In the genomic region with DNA sequence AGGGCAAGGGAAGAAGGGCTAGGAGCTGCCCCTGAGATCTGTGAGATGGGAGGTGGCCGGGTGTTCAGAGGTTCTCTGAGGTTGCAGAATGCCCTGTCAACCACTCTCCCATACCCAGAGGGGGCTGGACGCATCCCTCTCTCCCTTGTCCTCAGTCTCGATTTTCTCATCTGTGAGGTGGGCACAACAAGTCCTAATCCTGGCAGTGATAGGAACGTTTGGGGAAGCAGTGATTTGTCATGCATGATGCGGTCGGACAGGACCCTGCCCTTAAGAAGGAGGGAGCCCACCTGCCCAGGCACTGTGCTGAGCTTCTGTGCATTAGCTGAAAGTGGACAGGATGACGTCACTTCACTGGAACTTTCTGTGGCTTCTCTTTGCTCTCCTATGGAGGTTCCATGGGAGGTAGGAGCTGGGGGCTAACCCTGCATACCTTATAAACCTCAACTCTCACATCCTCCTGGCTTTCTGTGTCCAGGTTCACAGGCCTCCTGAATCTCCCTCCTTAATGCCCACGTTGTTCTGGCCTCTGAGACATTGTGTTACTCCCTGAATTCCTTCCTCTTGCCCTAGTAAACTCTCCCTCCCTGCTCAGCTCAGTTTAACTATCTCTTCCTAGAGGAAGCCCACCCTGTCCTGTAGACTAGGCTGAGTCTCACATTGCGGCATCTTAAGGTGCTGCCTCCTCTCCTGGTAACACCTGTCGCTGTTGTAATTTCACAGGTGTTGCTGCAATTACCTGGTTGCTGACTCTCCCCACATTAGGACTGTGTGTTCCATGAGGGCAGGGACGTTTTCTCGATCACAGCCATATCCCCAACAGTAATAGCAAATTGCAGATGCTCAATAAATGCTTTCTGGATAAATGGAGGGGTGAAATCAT, we compare ENCODE assay signal across 2 cellular contexts.
TF ChIP-seq lines count a peak whose summit lies in the region.

No MANE protein-coding gene starts in this region.

TF ChIP-seq in HepG2, 621 proteins besides CTCF, POLR2A, EP300 and RAD21:
- no peak for TF ChIP-seq ZNF614 (CRISPR knock-in tag; IDR thresholded peaks at IDR 0.05; ENCODE audit: borderline replicate concordance)
- TF ChIP-seq, protein P1, sequence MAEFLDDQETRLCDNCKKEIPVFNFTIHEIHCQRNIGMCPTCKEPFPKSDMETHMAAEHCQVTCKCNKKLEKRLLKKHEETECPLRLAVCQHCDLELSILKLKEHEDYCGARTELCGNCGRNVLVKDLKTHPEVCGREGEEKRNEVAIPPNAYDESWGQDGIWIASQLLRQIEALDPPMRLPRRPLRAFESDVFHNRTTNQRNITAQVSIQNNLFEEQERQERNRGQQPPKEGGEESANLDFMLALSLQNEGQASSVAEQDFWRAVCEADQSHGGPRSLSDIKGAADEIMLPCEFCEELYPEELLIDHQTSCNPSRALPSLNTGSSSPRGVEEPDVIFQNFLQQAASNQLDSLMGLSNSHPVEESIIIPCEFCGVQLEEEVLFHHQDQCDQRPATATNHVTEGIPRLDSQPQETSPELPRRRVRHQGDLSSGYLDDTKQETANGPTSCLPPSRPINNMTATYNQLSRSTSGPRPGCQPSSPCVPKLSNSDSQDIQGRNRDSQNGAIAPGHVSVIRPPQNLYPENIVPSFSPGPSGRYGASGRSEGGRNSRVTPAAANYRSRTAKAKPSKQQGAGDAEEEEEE (CRISPR knock-in tag; IDR thresholded peaks at IDR 0.05; ENCODE audit: borderline replicate concordance) = no peak
- peak; percentile 78 for TF ChIP-seq ZNF629 (CRISPR knock-in tag; conservative IDR thresholded peaks at IDR 0.05)
- no peak for TF ChIP-seq KDM1A (CRISPR knock-in tag; IDR thresholded peaks at IDR 0.05)
- no peak for TF ChIP-seq TCF12 (IDR thresholded peaks at IDR 0.05)
- TF ChIP-seq TCF12 (CRISPR knock-in tag; IDR thresholded peaks at IDR 0.05) = no peak
- no peak for TF ChIP-seq RNF2 (conservative IDR thresholded peaks at IDR 0.05; ENCODE audit: low read depth)
- no peak for TF ChIP-seq ZNF30 (CRISPR knock-in tag; IDR thresholded peaks at IDR 0.05)
- TF ChIP-seq TBL1XR1 (IDR thresholded peaks at IDR 0.05; ENCODE audit: borderline replicate concordance, low read length, partially characterized antibody) = no peak
- TF ChIP-seq SNAI1 (CRISPR knock-in tag; IDR thresholded peaks at IDR 0.05; ENCODE audit: borderline replicate concordance) = no peak
- TF ChIP-seq ZNF224 (CRISPR knock-in tag; IDR thresholded peaks at IDR 0.05) = no peak
- TF ChIP-seq ZNF136 (CRISPR knock-in tag; IDR thresholded peaks at IDR 0.05; ENCODE audit: low read depth) = no peak
- no peak for TF ChIP-seq ZNF232 (CRISPR knock-in tag; IDR thresholded peaks at IDR 0.05; ENCODE audit: borderline replicate concordance)
- TF ChIP-seq NCOA2 (CRISPR knock-in tag; IDR thresholded peaks at IDR 0.05) = no peak
- peak; percentile 97 for TF ChIP-seq CREB1 (IDR thresholded peaks at IDR 0.05)
- TF ChIP-seq CREB1 (CRISPR knock-in tag; IDR thresholded peaks at IDR 0.05) = no peak
- TF ChIP-seq U2AF2 (IDR thresholded peaks at IDR 0.05; ENCODE audit: low read depth, low read length) = no peak
- no peak for TF ChIP-seq PRPF4 (IDR thresholded peaks at IDR 0.05; ENCODE audit: low read depth, low read length, poor library complexity, severe bottlenecking)
- no peak for TF ChIP-seq AKAP8 (CRISPR knock-in tag; IDR thresholded peaks at IDR 0.05)
- TF ChIP-seq, protein P2, sequence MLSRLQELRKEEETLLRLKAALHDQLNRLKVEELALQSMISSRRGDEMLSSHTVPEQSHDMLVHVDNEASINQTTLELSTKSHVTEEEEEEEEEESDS (CRISPR knock-in tag; IDR thresholded peaks at IDR 0.05; ENCODE audit: borderline replicate concordance) = no peak
- TF ChIP-seq, protein P3, sequence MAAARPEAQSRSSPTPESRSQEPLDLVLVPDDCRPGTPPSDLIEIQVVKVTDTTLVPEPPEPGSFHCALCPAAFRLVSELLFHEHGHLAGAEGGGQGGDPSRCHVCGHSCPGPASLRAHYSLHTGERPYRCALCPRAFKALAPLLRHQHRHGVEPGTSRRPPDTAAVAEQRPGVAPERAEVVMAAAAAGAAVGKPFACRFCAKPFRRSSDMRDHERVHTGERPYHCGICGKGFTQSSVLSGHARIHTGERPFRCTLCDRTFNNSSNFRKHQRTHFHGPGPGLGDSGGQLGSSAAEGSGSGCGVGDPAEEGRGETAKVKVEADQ (CRISPR knock-in tag; IDR thresholded peaks at IDR 0.05; ENCODE audit: borderline replicate concordance) = no peak
- TF ChIP-seq PPARG (CRISPR knock-in tag; conservative IDR thresholded peaks at IDR 0.05) = no peak
- TF ChIP-seq ATF7 (IDR thresholded peaks at IDR 0.05) = peak; percentile 99
- no peak for TF ChIP-seq ATF7 (CRISPR knock-in tag; IDR thresholded peaks at IDR 0.05)
- no peak for TF ChIP-seq ZNF678 (CRISPR knock-in tag; IDR thresholded peaks at IDR 0.05)
- TF ChIP-seq, protein P4, sequence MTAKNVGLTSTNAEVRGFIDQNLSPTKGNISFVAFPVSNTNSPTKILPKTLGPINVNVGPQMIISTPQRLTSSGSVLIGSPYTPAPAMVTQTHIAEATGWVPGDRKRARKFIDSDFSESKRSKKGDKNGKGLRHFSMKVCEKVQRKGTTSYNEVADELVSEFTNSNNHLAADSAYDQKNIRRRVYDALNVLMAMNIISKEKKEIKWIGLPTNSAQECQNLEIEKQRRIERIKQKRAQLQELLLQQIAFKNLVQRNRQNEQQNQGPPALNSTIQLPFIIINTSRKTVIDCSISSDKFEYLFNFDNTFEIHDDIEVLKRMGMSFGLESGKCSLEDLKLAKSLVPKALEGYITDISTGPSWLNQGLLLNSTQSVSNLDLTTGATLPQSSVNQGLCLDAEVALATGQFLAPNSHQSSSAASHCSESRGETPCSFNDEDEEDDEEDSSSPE (CRISPR knock-in tag; IDR thresholded peaks at IDR 0.05) = no peak

TF ChIP-seq in WTC11, 78 proteins besides CTCF, POLR2A, EP300 and RAD21:
- TF ChIP-seq, protein P5, sequence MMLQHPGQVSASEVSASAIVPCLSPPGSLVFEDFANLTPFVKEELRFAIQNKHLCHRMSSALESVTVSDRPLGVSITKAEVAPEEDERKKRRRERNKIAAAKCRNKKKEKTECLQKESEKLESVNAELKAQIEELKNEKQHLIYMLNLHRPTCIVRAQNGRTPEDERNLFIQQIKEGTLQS (CRISPR knock-in tag; conservative IDR thresholded peaks at IDR 0.05) = no peak
- no peak for TF ChIP-seq NR1H2 (CRISPR knock-in tag; IDR thresholded peaks at IDR 0.05)
- TF ChIP-seq TEAD1 (CRISPR knock-in tag; IDR thresholded peaks at IDR 0.05) = no peak
- TF ChIP-seq ATF1 (CRISPR knock-in tag; IDR thresholded peaks at IDR 0.05) = no peak
- TF ChIP-seq, protein P6, sequence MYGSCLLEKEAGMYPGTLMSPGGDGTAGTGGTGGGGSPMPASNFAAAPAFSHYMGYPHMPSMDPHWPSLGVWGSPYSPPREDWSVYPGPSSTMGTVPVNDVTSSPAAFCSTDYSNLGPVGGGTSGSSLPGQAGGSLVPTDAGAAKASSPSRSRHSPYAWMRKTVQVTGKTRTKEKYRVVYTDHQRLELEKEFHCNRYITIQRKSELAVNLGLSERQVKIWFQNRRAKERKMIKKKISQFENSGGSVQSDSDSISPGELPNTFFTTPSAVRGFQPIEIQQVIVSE (CRISPR knock-in tag; IDR thresholded peaks at IDR 0.05; ENCODE audit: borderline replicate concordance) = no peak
- TF ChIP-seq, protein P7, sequence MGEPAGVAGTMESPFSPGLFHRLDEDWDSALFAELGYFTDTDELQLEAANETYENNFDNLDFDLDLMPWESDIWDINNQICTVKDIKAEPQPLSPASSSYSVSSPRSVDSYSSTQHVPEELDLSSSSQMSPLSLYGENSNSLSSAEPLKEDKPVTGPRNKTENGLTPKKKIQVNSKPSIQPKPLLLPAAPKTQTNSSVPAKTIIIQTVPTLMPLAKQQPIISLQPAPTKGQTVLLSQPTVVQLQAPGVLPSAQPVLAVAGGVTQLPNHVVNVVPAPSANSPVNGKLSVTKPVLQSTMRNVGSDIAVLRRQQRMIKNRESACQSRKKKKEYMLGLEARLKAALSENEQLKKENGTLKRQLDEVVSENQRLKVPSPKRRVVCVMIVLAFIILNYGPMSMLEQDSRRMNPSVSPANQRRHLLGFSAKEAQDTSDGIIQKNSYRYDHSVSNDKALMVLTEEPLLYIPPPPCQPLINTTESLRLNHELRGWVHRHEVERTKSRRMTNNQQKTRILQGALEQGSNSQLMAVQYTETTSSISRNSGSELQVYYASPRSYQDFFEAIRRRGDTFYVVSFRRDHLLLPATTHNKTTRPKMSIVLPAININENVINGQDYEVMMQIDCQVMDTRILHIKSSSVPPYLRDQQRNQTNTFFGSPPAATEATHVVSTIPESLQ (CRISPR knock-in tag; IDR thresholded peaks at IDR 0.05) = no peak
TF ChIP-seq in WTC11: peak in this region for 0.
